ENCODE assay signal across 20 cellular contexts in the genomic region with DNA sequence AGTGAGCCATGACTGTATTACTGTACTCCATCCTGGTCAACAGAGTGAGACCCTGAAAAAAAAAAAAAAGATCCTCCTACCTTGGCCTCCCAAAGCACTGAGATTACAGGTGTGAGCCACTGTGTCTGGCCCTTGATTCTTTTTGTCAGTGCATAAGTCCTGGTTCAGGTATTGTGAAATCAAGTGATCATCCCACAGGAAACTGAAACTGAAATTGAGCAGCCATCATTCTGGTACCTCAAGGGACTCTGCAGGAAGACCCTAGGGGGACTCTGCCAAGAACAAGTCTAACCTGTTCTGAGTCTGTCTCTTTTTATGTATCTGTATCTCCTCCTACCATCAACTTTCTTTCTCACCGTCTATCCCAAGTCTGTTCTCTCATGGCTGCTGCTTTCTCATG. TPM values are rescaled to one million over a fixed set of nuclear protein-coding genes. Genes with fewer than 3 reads are reported as not detected.
DNase-seq lines count a peak whose midpoint lies in the region; ATAC-seq and TF ChIP-seq lines count a peak whose summit lies in the region.
"Had no signal": no experiment of that assay in that cellular context is flagged by ENCODE, and none has a peak within 500 bp of the region (broad histone marks: within the 10 kb centered on the region; RNA-seq: fewer than 3 reads in every experiment).

No MANE protein-coding gene starts in this region.

- TF ChIP-seq CTCF in KMS-11 (conservative IDR thresholded peaks at IDR 0.05; ENCODE audit: low read depth, low read length) = no peak
- no peak for TF ChIP-seq CTCF in type B pancreatic cell (conservative IDR thresholded peaks at IDR 0.05)
- TF ChIP-seq CTCF in right atrium auricular region (IDR thresholded peaks at IDR 0.05) = no peak

- H3K4me2 ChIP-seq in KMS-11 = peak overlapping the region; percentile 18; the same call in 1 of the 2 replicates

- H3K27me3 ChIP-seq in KMS-11 (ENCODE audit: insufficient read depth, low read depth) (no peaks in the 10 kb centered on the region), right atrium auricular region (no peaks in the 10 kb centered on the region)
- H3K27me3 ChIP-seq: upper lobe of right lung had no signal

- no peak overlapping the region for H3K9ac ChIP-seq in KMS-11
- H3K9ac ChIP-seq: parathyroid adenoma had no signal

- intact Hi-C loops in activated T-helper 1 cell treated with anti-CD3 and anti-CD28 coated beads, Interleukin-12 subunit alpha, Interleukin-12 subunit beta, Interleukin-2, Interleukin-4 antibody, amounts not matched to agents 30 ng/mL and 10 ng/mL and 1 ng/mL, durations not matched to agents 14 hours and 24 hours and 36 hours (cut with micrococcal nuclease) = no loop called here

- no peaks in the 10 kb centered on the region for H3K27me3 Mint-ChIP-seq in stimulated activated naive CD8-positive, alpha-beta T cell treated with anti-CD3 and anti-CD28 coated beads, Interleukin-15, Interleukin-2, amounts not matched to agents 100 ng/mL and 50 ng/mL, for 24 hours
- peaks cover 4% of the 10 kb centered on the region for H3K27me3 Mint-ChIP-seq in activated T-helper 1 cell treated with anti-CD3 and anti-CD28 coated beads, Interleukin-12 subunit alpha, Interleukin-12 subunit beta, Interleukin-2, Interleukin-4 antibody, amounts not matched to agents 30 ng/mL and 10 ng/mL and 1 ng/mL, durations not matched to agents 14 hours and 24 hours and 36 hours (ENCODE audit: insufficient read depth)
- H3K27me3 Mint-ChIP-seq in type B pancreatic cell = no peaks in the 10 kb centered on the region

- peaks cover 38% of the 10 kb centered on the region for H3K4me1 Mint-ChIP-seq in stimulated activated naive CD8-positive, alpha-beta T cell treated with anti-CD3 and anti-CD28 coated beads, Interleukin-15, Interleukin-2, amounts not matched to agents 100 ng/mL and 50 ng/mL, for 24 hours (ENCODE audit: low read depth)
- peaks cover 35% of the 10 kb centered on the region for H3K4me1 Mint-ChIP-seq in activated T-helper 1 cell treated with anti-CD3 and anti-CD28 coated beads, Interleukin-12 subunit alpha, Interleukin-12 subunit beta, Interleukin-2, Interleukin-4 antibody, amounts not matched to agents 30 ng/mL and 10 ng/mL and 1 ng/mL, durations not matched to agents 14 hours and 24 hours and 36 hours (ENCODE audit: low read depth)
- peaks cover 22% of the 10 kb centered on the region for H3K4me1 Mint-ChIP-seq in type B pancreatic cell (ENCODE audit: unreplicated experiment)

- H3K27ac ChIP-seq in KMS-11 = no peak overlapping the region
- H3K27ac ChIP-seq in right atrium auricular region = no peak overlapping the region
- H3K27ac ChIP-seq: parathyroid adenoma, upper lobe of right lung, VCaP had no signal

- H3K4me1 ChIP-seq in KMS-11 (ENCODE audit: low read depth, poor library complexity, severe bottlenecking) = peaks cover 32% of the 10 kb centered on the region
- H3K4me1 ChIP-seq in right atrium auricular region = peaks cover 0 to 31% of the 10 kb centered on the region in 2 donors
- H3K4me1 ChIP-seq: parathyroid adenoma had no signal

- H3K9me3 ChIP-seq in right atrium auricular region = no peaks in the 10 kb centered on the region
- H3K9me3 ChIP-seq: upper lobe of right lung had no signal

- H2AFZ ChIP-seq in KMS-11 (ENCODE audit: low read depth) = no peak overlapping the region
- H2AFZ ChIP-seq: parathyroid adenoma had no signal

- H3K9me3 Mint-ChIP-seq in stimulated activated naive CD8-positive, alpha-beta T cell treated with anti-CD3 and anti-CD28 coated beads, Interleukin-15, Interleukin-2, amounts not matched to agents 100 ng/mL and 50 ng/mL, for 24 hours = no peaks in the 10 kb centered on the region
- no peaks in the 10 kb centered on the region for H3K9me3 Mint-ChIP-seq in activated T-helper 1 cell treated with anti-CD3 and anti-CD28 coated beads, Interleukin-12 subunit alpha, Interleukin-12 subunit beta, Interleukin-2, Interleukin-4 antibody, amounts not matched to agents 30 ng/mL and 10 ng/mL and 1 ng/mL, durations not matched to agents 14 hours and 24 hours and 36 hours
- no peaks in the 10 kb centered on the region for H3K9me3 Mint-ChIP-seq in type B pancreatic cell

- H3K4me3 ChIP-seq in KMS-11 (IDR thresholded peaks at IDR 0.05; ENCODE audit: insufficient read depth, low read depth, low read length) (no peak overlapping the region), right atrium auricular region (no peak overlapping the region)
- H3K4me3 ChIP-seq: upper lobe of right lung had no signal

- no peak overlapping the region for H3K27ac Mint-ChIP-seq in stimulated activated naive CD8-positive, alpha-beta T cell treated with anti-CD3 and anti-CD28 coated beads, Interleukin-15, Interleukin-2, amounts not matched to agents 100 ng/mL and 50 ng/mL, for 24 hours
- peak overlapping the region; percentile 4 for H3K27ac Mint-ChIP-seq in activated T-helper 1 cell treated with anti-CD3 and anti-CD28 coated beads, Interleukin-12 subunit alpha, Interleukin-12 subunit beta, Interleukin-2, Interleukin-4 antibody, amounts not matched to agents 30 ng/mL and 10 ng/mL and 1 ng/mL, durations not matched to agents 14 hours and 24 hours and 36 hours
- H3K27ac Mint-ChIP-seq in type B pancreatic cell = peak overlapping the region; percentile 94

- no peak for DNase-seq in stimulated activated naive CD8-positive, alpha-beta T cell treated with anti-CD3 and anti-CD28 coated beads, Interleukin-15, Interleukin-2, amounts not matched to agents 100 U/mL and 50 U/mL, for 24 hours
- no peak for DNase-seq in activated T-helper 1 cell treated with anti-CD3 and anti-CD28 coated beads, Interleukin-12 subunit alpha, Interleukin-12 subunit beta, Interleukin-2, Interleukin-4 antibody, amounts not matched to agents 30 ng/mL and 10 ng/mL and 1 ng/mL, durations not matched to agents 14 hours and 24 hours and 36 hours (ENCODE audit: low spot score)
- DNase-seq in type B pancreatic cell (ENCODE audit: extremely low spot score, unreplicated experiment) (no peak), right atrium auricular region (ENCODE audit: low spot score) (no peak)
- DNase-seq in effector CD4-positive, alpha-beta T cell = no peak
- DNase-seq: aorta; hypothalamus; NCI-H1092 treated with DMSO at 0.1 percent for 48 hours; NCI-H2107; NCI-H524 treated with DMSO at 0.1 percent for 48 hours; stimulated activated CD4-positive, alpha-beta T cell treated with anti-CD3 and anti-CD28 coated beads, Interleukin-2, amount 100 ng/mL, for 24 hours; stimulated activated naive CD4-positive, alpha-beta T cell treated with Interleukin-2 at 50 U/mL for 16 hours; SW 1271; upper lobe of right lung had no signal

- peaks cover 18% of the 10 kb centered on the region for H3K36me3 Mint-ChIP-seq in stimulated activated naive CD8-positive, alpha-beta T cell treated with anti-CD3 and anti-CD28 coated beads, Interleukin-15, Interleukin-2, amounts not matched to agents 100 ng/mL and 50 ng/mL, for 24 hours (ENCODE audit: low read depth)
- H3K36me3 Mint-ChIP-seq in activated T-helper 1 cell treated with anti-CD3 and anti-CD28 coated beads, Interleukin-12 subunit alpha, Interleukin-12 subunit beta, Interleukin-2, Interleukin-4 antibody, amounts not matched to agents 30 ng/mL and 10 ng/mL and 1 ng/mL, durations not matched to agents 14 hours and 24 hours and 36 hours (ENCODE audit: low read depth) = peaks cover 10% of the 10 kb centered on the region
- H3K36me3 Mint-ChIP-seq in type B pancreatic cell = peaks cover 3% of the 10 kb centered on the region

- H3K79me2 ChIP-seq in KMS-11 (ENCODE audit: insufficient read depth, low read depth) = peaks cover 29% of the 10 kb centered on the region

- peak overlapping the region; percentile 94 for H3K4me3 Mint-ChIP-seq in stimulated activated naive CD8-positive, alpha-beta T cell treated with anti-CD3 and anti-CD28 coated beads, Interleukin-15, Interleukin-2, amounts not matched to agents 100 ng/mL and 50 ng/mL, for 24 hours
- H3K4me3 Mint-ChIP-seq in activated T-helper 1 cell treated with anti-CD3 and anti-CD28 coated beads, Interleukin-12 subunit alpha, Interleukin-12 subunit beta, Interleukin-2, Interleukin-4 antibody, amounts not matched to agents 30 ng/mL and 10 ng/mL and 1 ng/mL, durations not matched to agents 14 hours and 24 hours and 36 hours = peak overlapping the region; percentile 90
- H3K4me3 Mint-ChIP-seq in type B pancreatic cell = peak overlapping the region; percentile 98

- ATAC-seq in stimulated activated naive CD8-positive, alpha-beta T cell treated with anti-CD3 and anti-CD28 coated beads, Interleukin-15, Interleukin-2, amounts not matched to agents 100 U/mL and 50 U/mL, for 24 hours = no peak
- ATAC-seq in GM19035 (IDR thresholded peaks at IDR 0.05; ENCODE audit: unreplicated experiment) = no peak
- ATAC-seq: Right ventricle myocardium inferior, upper lobe of right lung had no signal

- H3K36me3 ChIP-seq in KMS-11 (ENCODE audit: insufficient read depth) (no peaks in the 10 kb centered on the region), right atrium auricular region (no peaks in the 10 kb centered on the region)
- H3K36me3 ChIP-seq: upper lobe of right lung had no signal

- no peaks in the 10 kb centered on the region for H4K20me1 ChIP-seq in KMS-11 (ENCODE audit: insufficient read depth)

RNA-seq across cellular contexts. Expression of a gene that starts 1.9 kb away (rescaled TPM):
- total RNA-seq in activated T-helper 1 cell treated with anti-CD3 and anti-CD28 coated beads, Interleukin-12 subunit alpha, Interleukin-12 subunit beta, Interleukin-2, Interleukin-4 antibody, amounts not matched to agents 30 ng/mL and 10 ng/mL and 1 ng/mL, durations not matched to agents 14 hours and 24 hours and 36 hours = 18.5 and 19.4 TPM in 2 replicates
- total RNA-seq in type B pancreatic cell (ENCODE audit: low replicate concordance) (30.2 and 31.2 TPM in 2 replicates), right atrium auricular region (10 to 100 TPM; 14.1 to 18.2 TPM)

RNA-seq across cellular contexts. Expression of a gene that starts 13.8 kb away (rescaled TPM):
- 94.8 and 116 TPM in 2 replicates for total RNA-seq in activated T-helper 1 cell treated with anti-CD3 and anti-CD28 coated beads, Interleukin-12 subunit alpha, Interleukin-12 subunit beta, Interleukin-2, Interleukin-4 antibody, amounts not matched to agents 30 ng/mL and 10 ng/mL and 1 ng/mL, durations not matched to agents 14 hours and 24 hours and 36 hours
- 33.9 and 61.9 TPM in 2 replicates for total RNA-seq in type B pancreatic cell (ENCODE audit: low replicate concordance)
- total RNA-seq in right atrium auricular region = 10 to 100 TPM; 14.1 to 16.9 TPM

RNA-seq across cellular contexts. Expression of a gene that starts 45.1 kb away (rescaled TPM):
- total RNA-seq in activated T-helper 1 cell treated with anti-CD3 and anti-CD28 coated beads, Interleukin-12 subunit alpha, Interleukin-12 subunit beta, Interleukin-2, Interleukin-4 antibody, amounts not matched to agents 30 ng/mL and 10 ng/mL and 1 ng/mL, durations not matched to agents 14 hours and 24 hours and 36 hours = 10.0 and 11.8 TPM in 2 replicates
- total RNA-seq in type B pancreatic cell (ENCODE audit: low replicate concordance) = 8.8 and 9.1 TPM in 2 replicates
- total RNA-seq in right atrium auricular region = 1 to 10 TPM; 2.5 to 3.9 TPM
